In genomic region chr6:89527634-89528033, GRCh38 we compare ENCODE assay signal across 21 cellular contexts.
A peak's percentile ranks its signal among the peaks of the same experiment; 100 is the strongest.
DNase-seq lines count a peak whose midpoint lies in the region; ATAC-seq and TF ChIP-seq lines count a peak whose summit lies in the region.
"Had no signal": no experiment of that assay in that cellular context is flagged by ENCODE, and none has a peak within 500 bp of the region (broad histone marks: within the 10 kb centered on the region; RNA-seq: fewer than 3 reads in every experiment).

No MANE protein-coding gene starts in this region.

- peak; percentile 27 for DNase-seq in activated CD4-positive, alpha-beta memory T cell treated with anti-CD3 and anti-CD28 coated beads, Interleukin-2, amount 10 ng/mL, durations not matched to agents 7 days and 5 days
- DNase-seq in activated CD4-positive, alpha-beta memory T cell treated with anti-CD3 and anti-CD28 coated beads for 36 hours: no peak
- DNase-seq in PC-9 (peak; percentile 5 to 77), endothelial cell (ENCODE audit: low spot score) (no peak), stromal cell of bone marrow (ENCODE audit: low read depth) (peak; percentile 7)
- DNase-seq in stimulated activated CD4-positive, alpha-beta T cell treated with anti-CD3 and anti-CD28 coated beads, Interleukin-4, amount 100 ng/mL, for 4 hours: no peak
- DNase-seq: anterior cingulate cortex; CD8-positive, alpha-beta T cell; DMS79 treated with DMSO at 0.1 percent for 48 hours; left ventricle myocardium inferior; MV-4-11; NCI-H187 treated with DMSO at 0.1 percent for 48 hours; NCI-H446 had no signal

- H3K27me3 Mint-ChIP-seq in activated CD4-positive, alpha-beta memory T cell treated with anti-CD3 and anti-CD28 coated beads, Interleukin-2, amount 10 ng/mL, durations not matched to agents 7 days and 5 days: no peaks in the 10 kb centered on the region
- no peaks in the 10 kb centered on the region for H3K27me3 Mint-ChIP-seq in activated CD4-positive, alpha-beta memory T cell treated with anti-CD3 and anti-CD28 coated beads for 36 hours
- H3K27me3 Mint-ChIP-seq in endothelial cell (ENCODE audit: unreplicated experiment): peaks cover 2% of the 10 kb centered on the region
- H3K27me3 Mint-ChIP-seq: IgD-negative memory B cell; stimulated activated memory B cell treated with anti-CD40 and anti-IgM and Interleukin-4, amounts not matched to agents 10 μg/mL and 1 μg/mL and 100 μg/mL, for 72 hours had no signal

- no peaks in the 10 kb centered on the region for H3K27me3 ChIP-seq in PC-9 (ENCODE audit: insufficient read depth, low read depth)
- H3K27me3 ChIP-seq: tibial nerve had no signal

- no peak overlapping the region for H3K4me3 Mint-ChIP-seq in activated CD4-positive, alpha-beta memory T cell treated with anti-CD3 and anti-CD28 coated beads, Interleukin-2, amount 10 ng/mL, durations not matched to agents 7 days and 5 days
- no peak overlapping the region for H3K4me3 Mint-ChIP-seq in activated CD4-positive, alpha-beta memory T cell treated with anti-CD3 and anti-CD28 coated beads for 36 hours
- no peak overlapping the region for H3K4me3 Mint-ChIP-seq in endothelial cell (ENCODE audit: unreplicated experiment)
- H3K4me3 Mint-ChIP-seq: CD8-positive, alpha-beta T cell; IgD-negative memory B cell; stimulated activated memory B cell treated with anti-CD40 and anti-IgM and Interleukin-4, amounts not matched to agents 10 μg/mL and 1 μg/mL and 100 μg/mL, for 72 hours; WTC11 had no signal

- no peak overlapping the region for H3K4me2 ChIP-seq in PC-9

- H3K9me3 Mint-ChIP-seq in activated CD4-positive, alpha-beta memory T cell treated with anti-CD3 and anti-CD28 coated beads, Interleukin-2, amount 10 ng/mL, durations not matched to agents 7 days and 5 days: peaks cover 2% of the 10 kb centered on the region
- H3K9me3 Mint-ChIP-seq in activated CD4-positive, alpha-beta memory T cell treated with anti-CD3 and anti-CD28 coated beads for 36 hours: no peaks in the 10 kb centered on the region
- H3K9me3 Mint-ChIP-seq in endothelial cell (ENCODE audit: unreplicated experiment): no peaks in the 10 kb centered on the region
- H3K9me3 Mint-ChIP-seq: CD8-positive, alpha-beta T cell; stimulated activated memory B cell treated with anti-CD40 and anti-IgM and Interleukin-4, amounts not matched to agents 10 μg/mL and 1 μg/mL and 100 μg/mL, for 72 hours; WTC11 had no signal

- TF ChIP-seq CTCF in PC-9 (conservative IDR thresholded peaks at IDR 0.05) (no peak), endothelial cell (IDR thresholded peaks at IDR 0.05; ENCODE audit: unreplicated experiment) (no peak)

- intact Hi-C loops in activated CD4-positive, alpha-beta memory T cell treated with anti-CD3 and anti-CD28 coated beads for 36 hours (cut with micrococcal nuclease): no loop called here
- intact Hi-C loops in PC-9 (cut with micrococcal nuclease; ENCODE audit: unreplicated experiment): no loop called here

- no peaks in the 10 kb centered on the region for H3K79me2 ChIP-seq in PC-9 (ENCODE audit: low read depth)

- BruUV-seq in PC-9 (replicated peaks; lab: Mats Ljungman, UMichigan): no TSS peak

- no peaks in the 10 kb centered on the region for H3K9me2 ChIP-seq in PC-9 (ENCODE audit: insufficient read depth)

- H3K4me1 Mint-ChIP-seq in activated CD4-positive, alpha-beta memory T cell treated with anti-CD3 and anti-CD28 coated beads, Interleukin-2, amount 10 ng/mL, durations not matched to agents 7 days and 5 days: peaks cover 13% of the 10 kb centered on the region
- peaks cover 2% of the 10 kb centered on the region for H3K4me1 Mint-ChIP-seq in activated CD4-positive, alpha-beta memory T cell treated with anti-CD3 and anti-CD28 coated beads for 36 hours (ENCODE audit: low read depth)
- peaks cover 3% of the 10 kb centered on the region for H3K4me1 Mint-ChIP-seq in endothelial cell (ENCODE audit: unreplicated experiment)
- H3K4me1 Mint-ChIP-seq: stimulated activated memory B cell treated with anti-CD40 and anti-IgM and Interleukin-4, amounts not matched to agents 10 μg/mL and 1 μg/mL and 100 μg/mL, for 72 hours; WTC11 had no signal

- H3K4me1 ChIP-seq in PC-9 (replicated peaks; ENCODE audit: insufficient read depth): peaks cover 8% of the 10 kb centered on the region
- H3K4me1 ChIP-seq: SJSA1, tibial nerve had no signal

- CTCF ChIA-PET in activated CD4-positive, alpha-beta memory T cell treated with anti-CD3 and anti-CD28 coated beads, Interleukin-2, amount 10 ng/mL, durations not matched to agents 7 days and 5 days (lab: Charles Lee): no interaction called here
- CTCF ChIA-PET in activated CD4-positive, alpha-beta memory T cell treated with anti-CD3 and anti-CD28 coated beads for 36 hours (lab: Charles Lee): no interaction called here
- CTCF ChIA-PET in PC-9 (lab: Charles Lee): no interaction called here

- H3K36me3 ChIP-seq in PC-9 (ENCODE audit: low read depth): no peaks in the 10 kb centered on the region
- H3K36me3 ChIP-seq: left ventricle myocardium inferior, SJSA1, tibial nerve had no signal

- no peak overlapping the region for H2AFZ ChIP-seq in PC-9

- H3K27ac ChIP-seq in PC-9: no peak overlapping the region
- H3K27ac ChIP-seq: HL-60, left ventricle myocardium inferior, SJSA1, tibial nerve had no signal

- POLR2A ChIA-PET in activated CD4-positive, alpha-beta memory T cell treated with anti-CD3 and anti-CD28 coated beads, Interleukin-2, amount 10 ng/mL, durations not matched to agents 7 days and 5 days (lab: Charles Lee): no interaction called here
- POLR2A ChIA-PET in activated CD4-positive, alpha-beta memory T cell treated with anti-CD3 and anti-CD28 coated beads for 36 hours (lab: Charles Lee): no interaction called here
- POLR2A ChIA-PET in PC-9 (lab: Charles Lee; ENCODE audit: unreplicated experiment): no interaction called here

- no peak overlapping the region for H3K4me3 ChIP-seq in PC-9
- H3K4me3 ChIP-seq: left ventricle myocardium inferior, SJSA1, tibial nerve had no signal

- H3K9me3 ChIP-seq in PC-9 (ENCODE audit: insufficient read depth, low read depth): no peaks in the 10 kb centered on the region
- H3K9me3 ChIP-seq: left ventricle myocardium inferior, SJSA1, tibial nerve had no signal

- peak overlapping the region; percentile 32 for H3K27ac Mint-ChIP-seq in activated CD4-positive, alpha-beta memory T cell treated with anti-CD3 and anti-CD28 coated beads, Interleukin-2, amount 10 ng/mL, durations not matched to agents 7 days and 5 days
- no peak overlapping the region for H3K27ac Mint-ChIP-seq in activated CD4-positive, alpha-beta memory T cell treated with anti-CD3 and anti-CD28 coated beads for 36 hours
- H3K27ac Mint-ChIP-seq in endothelial cell (ENCODE audit: unreplicated experiment): peak overlapping the region; percentile 42
- H3K27ac Mint-ChIP-seq: CD8-positive, alpha-beta T cell; IgD-negative memory B cell; stimulated activated memory B cell treated with anti-CD40 and anti-IgM and Interleukin-4, amounts not matched to agents 10 μg/mL and 1 μg/mL and 100 μg/mL, for 72 hours; WTC11 had no signal

- no peaks in the 10 kb centered on the region for H4K20me1 ChIP-seq in PC-9 (ENCODE audit: insufficient read depth)

- no peaks in the 10 kb centered on the region for H3F3A ChIP-seq in PC-9 (ENCODE audit: insufficient read depth, low read depth)

- no peaks in the 10 kb centered on the region for H3K36me3 Mint-ChIP-seq in activated CD4-positive, alpha-beta memory T cell treated with anti-CD3 and anti-CD28 coated beads, Interleukin-2, amount 10 ng/mL, durations not matched to agents 7 days and 5 days (ENCODE audit: low read depth)
- H3K36me3 Mint-ChIP-seq in activated CD4-positive, alpha-beta memory T cell treated with anti-CD3 and anti-CD28 coated beads for 36 hours: no peaks in the 10 kb centered on the region
- H3K36me3 Mint-ChIP-seq in endothelial cell (ENCODE audit: low read depth, unreplicated experiment): peaks cover 30% of the 10 kb centered on the region
- H3K36me3 Mint-ChIP-seq: CD8-positive, alpha-beta T cell; IgD-negative memory B cell; WTC11 had no signal

- no peak for ATAC-seq in GM19467 (IDR thresholded peaks at IDR 0.05; ENCODE audit: unreplicated experiment)
- no peak for ATAC-seq in HG03378 (IDR thresholded peaks at IDR 0.05; ENCODE audit: unreplicated experiment)
- ATAC-seq: CD8-positive, alpha-beta T cell; stimulated activated memory B cell treated with anti-CD40 and anti-IgM and Interleukin-4, amounts not matched to agents 10 μg/mL and 1 μg/mL and 100 μg/mL, for 72 hours; WTC11 had no signal

Comparison
In these comparisons a context has a peak if more than half of its experiments do, and no peak if none do; other contexts are left out.
1. DNase-seq: peak in activated CD4-positive, alpha-beta memory T cell treated with anti-CD3 and anti-CD28 coated beads, Interleukin-2, amount 10 ng/mL, durations not matched to agents 7 days and 5 days (single experiment), PC-9 (2 of 2) and stromal cell of bone marrow (single experiment); none in activated CD4-positive, alpha-beta memory T cell treated with anti-CD3 and anti-CD28 coated beads for 36 hours (single experiment), endothelial cell (single experiment) and stimulated activated CD4-positive, alpha-beta T cell treated with anti-CD3 and anti-CD28 coated beads, Interleukin-4, amount 100 ng/mL, for 4 hours (0 of 2).